In the genomic region with DNA sequence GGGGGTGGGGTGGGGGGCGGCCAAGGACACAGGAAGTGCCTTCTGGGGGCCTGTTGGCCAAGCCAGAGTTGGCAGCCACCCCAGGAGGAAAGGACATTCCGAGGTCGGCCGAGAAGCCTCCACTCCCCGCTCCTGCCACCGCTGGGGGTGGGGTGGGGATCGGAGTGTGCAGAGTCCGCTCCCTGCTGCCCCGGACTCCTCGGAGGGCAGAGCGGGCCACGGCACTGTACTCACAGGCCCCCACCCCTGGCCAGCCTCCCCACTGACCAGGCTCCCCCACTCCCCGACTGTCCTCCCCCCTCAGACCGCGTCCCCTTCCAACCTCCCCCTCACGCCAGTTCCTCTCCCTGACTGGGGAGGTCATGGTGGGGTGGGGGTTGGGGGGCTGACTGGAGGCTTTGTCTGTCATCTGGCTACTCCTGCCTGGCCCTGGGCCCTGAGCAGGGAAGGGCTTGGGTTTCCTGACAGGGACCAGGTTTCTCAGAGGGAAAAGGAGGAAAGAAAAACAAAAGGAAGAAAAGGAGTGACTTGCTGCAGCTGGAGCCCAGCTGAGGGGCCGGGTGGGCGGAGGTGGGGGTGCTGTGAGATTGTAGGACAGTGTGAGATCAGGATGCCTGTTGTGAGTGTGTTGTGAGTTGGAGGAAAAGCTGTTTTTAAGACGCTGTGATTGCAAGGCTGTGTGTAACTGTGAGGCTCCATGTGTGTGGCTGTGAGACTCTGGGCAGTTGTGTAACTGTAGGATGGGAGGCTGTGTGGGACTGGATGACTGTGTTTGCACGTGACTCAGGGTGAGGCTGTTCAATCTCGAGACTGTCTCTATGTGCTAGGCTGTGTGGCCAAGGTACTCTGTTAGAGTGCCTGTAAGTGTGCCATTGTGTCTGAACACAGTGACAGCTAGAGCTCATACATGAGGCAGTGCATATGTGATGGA, we compare ENCODE assay signal across 1 cellular context.
TF ChIP-seq lines count a peak whose summit lies in the region.

No MANE protein-coding gene starts in this region.

TF ChIP-seq in GM23338, 12 proteins besides CTCF, POLR2A, EP300 and RAD21 (continued from another document):
- no peak for TF ChIP-seq ZNF114 (CRISPR knock-in tag; IDR thresholded peaks at IDR 0.05)
- no peak for TF ChIP-seq CREB1 (CRISPR knock-in tag; IDR thresholded peaks at IDR 0.05; ENCODE audit: low read depth)
